Comparison of ENCODE assay signal across 16 cellular contexts in genomic region chr18:73691118-73691517, GRCh38.
DNase-seq lines count a peak whose midpoint lies in the region; ATAC-seq lines count a peak whose summit lies in the region.
"Had no signal": no experiment of that assay in that cellular context is flagged by ENCODE, and none has a peak within 500 bp of the region (broad histone marks: within the 10 kb centered on the region; RNA-seq: fewer than 3 reads in every experiment).

No MANE protein-coding gene starts in this region.

- no peaks in the 10 kb centered on the region for H3K27me3 Mint-ChIP-seq in CD8-positive, alpha-beta memory T cell

- H3K36me3 Mint-ChIP-seq in CD8-positive, alpha-beta memory T cell = no peaks in the 10 kb centered on the region
- H3K36me3 Mint-ChIP-seq: stimulated activated effector memory CD8-positive, alpha-beta T cell treated with anti-CD3 and anti-CD28 coated beads, Interleukin-12 subunit alpha, Interleukin-12 subunit beta, amount 100 ng/mL, for 72 hours had no signal

- H3K27ac ChIP-seq in subcutaneous abdominal adipose tissue (ENCODE audit: low read depth, low read length) = peak overlapping the region; percentile 64
- H3K27ac ChIP-seq in CD8-positive, alpha-beta memory T cell (ENCODE audit: low read depth, low read length) = no peak overlapping the region
- H3K27ac ChIP-seq: ovary had no signal

- H3K9ac ChIP-seq in subcutaneous abdominal adipose tissue (ENCODE audit: low read length in 5 of 5) = no peak overlapping the region

- H3K4me1 Mint-ChIP-seq in CD8-positive, alpha-beta memory T cell = no peaks in the 10 kb centered on the region
- H3K4me1 Mint-ChIP-seq: activated naive CD8-positive, alpha-beta T cell treated with anti-CD3 and anti-CD28 coated beads, Interleukin-2, amount 50 U/mL, for 24 hours; stimulated activated effector memory CD8-positive, alpha-beta T cell treated with anti-CD3 and anti-CD28 coated beads, Interleukin-12 subunit alpha, Interleukin-12 subunit beta, amount 100 ng/mL, for 72 hours had no signal

- POLR2A ChIA-PET in CD8-positive, alpha-beta memory T cell (lab: Charles Lee) = no interaction called here

- ATAC-seq in left cardiac atrium = peak; percentile 17 to 56
- ATAC-seq: activated naive CD8-positive, alpha-beta T cell treated with anti-CD3 and anti-CD28 coated beads, Interleukin-2, amount 50 U/mL, for 24 hours; stimulated activated effector memory CD8-positive, alpha-beta T cell treated with anti-CD3 and anti-CD28 coated beads, Interleukin-12 subunit alpha, Interleukin-12 subunit beta, amount 100 ng/mL, for 72 hours had no signal

- H3K27me3 ChIP-seq in subcutaneous abdominal adipose tissue (ENCODE audit: control insufficient read depth in 5 of 5, insufficient read depth in 4 of 5, low read length in 5 of 5) = peaks cover 0 to 4% (median 0%) of the 10 kb centered on the region in 5 donors
- no peaks in the 10 kb centered on the region for H3K27me3 ChIP-seq in CD8-positive, alpha-beta memory T cell (ENCODE audit: insufficient read depth, low read length, poor library complexity, severe bottlenecking)
- H3K27me3 ChIP-seq: ovary had no signal

- H3K4me3 Mint-ChIP-seq in CD8-positive, alpha-beta memory T cell = no peak overlapping the region
- H3K4me3 Mint-ChIP-seq: activated naive CD8-positive, alpha-beta T cell treated with anti-CD3 and anti-CD28 coated beads, Interleukin-2, amount 50 U/mL, for 24 hours; stimulated activated effector memory CD8-positive, alpha-beta T cell treated with anti-CD3 and anti-CD28 coated beads, Interleukin-12 subunit alpha, Interleukin-12 subunit beta, amount 100 ng/mL, for 72 hours had no signal

- H3K4me3 ChIP-seq in subcutaneous abdominal adipose tissue (ENCODE audit: low read depth in 1 of 5, low read length in 5 of 5) = peak overlapping the region in 3 of 5 donors; percentile 12 to 50 (median 45)
- no peak overlapping the region for H3K4me3 ChIP-seq in CD8-positive, alpha-beta memory T cell (ENCODE audit: low read length)
- H3K4me3 ChIP-seq: lung, ovary had no signal

- CTCF ChIA-PET in CD8-positive, alpha-beta memory T cell (lab: Charles Lee) = no interaction called here

- intact Hi-C loops in left cardiac atrium (cut with DNase I) (loop anchor here in 1 of 2 donors (10.0 kb wide), 1 partner anchor 154 kb away; no protein-coding TSS in a partner anchor), cardiac septum (cut with DNase I) (no loop called here)

- DNase-seq in left cardiac atrium (no peak), cardiac septum (ENCODE audit: low spot score) (no peak), astrocyte of the hippocampus (ENCODE audit: low read depth, low spot score) (peak; percentile 65), iris pigment epithelial cell (ENCODE audit: low read depth) (peak; percentile 77), LoVo (ENCODE audit: low spot score) (no peak), activated gamma-delta T cell treated with Interleukin-2 at 50 U/mL for 16 hours (no peak)
- DNase-seq in CD8-positive, alpha-beta memory T cell = no peak
- DNase-seq: activated naive CD8-positive, alpha-beta T cell treated with anti-CD3 and anti-CD28 coated beads, Interleukin-2, amount 50 U/mL, for 24 hours; DMS79; GOT3; hippocampal formation; NCI-H1092; ovary had no signal

- H3K9me3 Mint-ChIP-seq in CD8-positive, alpha-beta memory T cell = peaks cover 0 to 9% (median 6%) of the 10 kb centered on the region in 5 donors
- H3K9me3 Mint-ChIP-seq: activated naive CD8-positive, alpha-beta T cell treated with anti-CD3 and anti-CD28 coated beads, Interleukin-2, amount 50 U/mL, for 24 hours had no signal

- H3K36me3 ChIP-seq in subcutaneous abdominal adipose tissue (ENCODE audit: control insufficient read depth in 5 of 5, insufficient read depth in 5 of 5, low read length in 5 of 5) = no peaks in the 10 kb centered on the region
- H3K36me3 ChIP-seq in CD8-positive, alpha-beta memory T cell (ENCODE audit: insufficient read depth, low read length) = no peaks in the 10 kb centered on the region
- H3K36me3 ChIP-seq: ovary had no signal

- peaks cover 0 to 8% (median 0%) of the 10 kb centered on the region in 5 donors for H3K4me1 ChIP-seq in subcutaneous abdominal adipose tissue (ENCODE audit: control insufficient read depth in 5 of 5, insufficient read depth in 5 of 5, low read length in 5 of 5)
- H3K4me1 ChIP-seq in CD8-positive, alpha-beta memory T cell (ENCODE audit: insufficient read depth, low read length) = no peaks in the 10 kb centered on the region

- no peak overlapping the region for H3K27ac Mint-ChIP-seq in CD8-positive, alpha-beta memory T cell
- H3K27ac Mint-ChIP-seq: activated naive CD8-positive, alpha-beta T cell treated with anti-CD3 and anti-CD28 coated beads, Interleukin-2, amount 50 U/mL, for 24 hours; stimulated activated effector memory CD8-positive, alpha-beta T cell treated with anti-CD3 and anti-CD28 coated beads, Interleukin-12 subunit alpha, Interleukin-12 subunit beta, amount 100 ng/mL, for 72 hours had no signal

- H3K9me3 ChIP-seq in subcutaneous abdominal adipose tissue (ENCODE audit: control insufficient read depth in 5 of 5, low read length in 5 of 5) = no peaks in the 10 kb centered on the region
- H3K9me3 ChIP-seq in CD8-positive, alpha-beta memory T cell (ENCODE audit: low read length) = no peaks in the 10 kb centered on the region
- H3K9me3 ChIP-seq: ovary had no signal

Comparison
In these comparisons a context has a peak if more than half of its experiments do, and no peak if none do; other contexts are left out.
1. DNase-seq: peak in astrocyte of the hippocampus (single experiment) and iris pigment epithelial cell (single experiment); none in left cardiac atrium (single experiment), cardiac septum (single experiment), CD8-positive, alpha-beta memory T cell (0 of 5), LoVo (single experiment) and activated gamma-delta T cell treated with Interleukin-2 at 50 U/mL for 16 hours (single experiment).